Comparison of ENCODE assay signal across 1 cellular context in genomic region chr1:204161609-204162497, GRCh38.
A peak's percentile ranks its signal among the peaks of the same experiment; 100 is the strongest.
TF ChIP-seq lines count a peak whose summit lies in the region.

No MANE protein-coding gene starts in this region.

TF ChIP-seq in HepG2, 621 proteins besides CTCF, POLR2A, EP300 and RAD21:
- no peak for TF ChIP-seq CBFB (CRISPR knock-in tag; IDR thresholded peaks at IDR 0.05)
- TF ChIP-seq ZNF629 (CRISPR knock-in tag; conservative IDR thresholded peaks at IDR 0.05), result peak; percentile 63
